18 cellular contexts compared by ENCODE assay signal in the genomic region with DNA sequence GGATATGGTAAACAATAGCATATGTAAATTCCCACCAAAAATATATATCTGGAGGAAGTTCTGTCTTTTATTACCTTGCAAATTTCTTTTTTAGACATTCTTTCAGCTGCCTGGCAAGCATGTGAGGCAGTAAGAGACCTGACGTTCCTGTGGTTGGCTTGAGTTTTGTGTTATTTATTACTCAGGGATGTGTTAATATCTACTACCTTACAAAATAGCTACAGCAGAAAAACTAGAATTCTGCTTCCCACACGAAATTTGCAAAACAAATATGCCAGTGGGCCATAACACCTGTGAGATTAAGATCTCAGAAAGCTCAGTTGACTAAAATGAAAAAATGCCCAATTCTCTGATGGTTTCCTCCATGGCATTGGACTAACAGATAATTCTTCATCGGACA.
DNase-seq lines count a peak whose midpoint lies in the region; ATAC-seq and TF ChIP-seq lines count a peak whose summit lies in the region.
"Had no signal": no experiment of that assay in that cellular context is flagged by ENCODE, and none has a peak within 500 bp of the region (broad histone marks: within the 10 kb centered on the region; RNA-seq: fewer than 3 reads in every experiment).

No MANE protein-coding gene starts in this region.

- DNase-seq in lower leg skin (ENCODE audit: low spot score in 2 of 2), result no peak
- no peak for DNase-seq in stimulated activated CD4-positive, alpha-beta T cell treated with anti-CD3 and anti-CD28 coated beads, Interleukin-4, amount 100 ng/mL, for 4 hours
- no peak for DNase-seq in effector memory CD8-positive, alpha-beta T cell
- no peak for DNase-seq in NCI-H446 (lab: John Stamatoyannopoulos, UW)
- DNase-seq: activated CD4-positive, alpha-beta T cell treated with anti-CD3 and anti-CD28 coated beads, Interleukin-2, amount 50 U/mL, for 4 hours; activated naive CD8-positive, alpha-beta T cell treated with anti-CD3 and anti-CD28 coated beads, Interleukin-2, amount 50 U/mL, for 24 hours; activated T-cell treated with anti-CD3 and anti-CD28 coated beads, Interleukin-2, amount 50 U/mL, for 4 hours; DMS79; effector CD4-positive, alpha-beta T cell; NCI-H1694; NCI-H524 treated with DMSO at 0.1 percent for 48 hours; PC-3; posterior cingulate gyrus; stimulated activated CD4-positive, alpha-beta T cell treated with anti-CD3 and anti-CD28 coated beads, Interleukin-12 subunit alpha, Interleukin-12 subunit beta, amount 100 ng/mL, for 4 hours had no signal

- no peaks in the 10 kb centered on the region for H3K9me3 Mint-ChIP-seq in effector memory CD8-positive, alpha-beta T cell
- H3K9me3 Mint-ChIP-seq: activated naive CD8-positive, alpha-beta T cell treated with anti-CD3 and anti-CD28 coated beads, Interleukin-2, amount 50 U/mL, for 24 hours; activated T-cell treated with anti-CD3 and anti-CD28 coated beads, Interleukin-2, amount 50 U/mL, for 4 hours had no signal

- H3K4me3 ChIP-seq in lower leg skin (ENCODE audit: low read depth, poor library complexity, severe bottlenecking), result no peak overlapping the region

- peaks cover 2% of the 10 kb centered on the region for H3K36me3 Mint-ChIP-seq in effector memory CD8-positive, alpha-beta T cell (ENCODE audit: insufficient read depth)

- 61 to 62% methylated on average over 3 of the region's 3 CpGs for WGBS in lower leg skin, 2 donors

- ATAC-seq in GM18502 (IDR thresholded peaks at IDR 0.05; ENCODE audit: poor library complexity, unreplicated experiment) (peak; percentile 52), GM19395 (IDR thresholded peaks at IDR 0.05; ENCODE audit: unreplicated experiment) (peak; percentile 55), HG02763 (IDR thresholded peaks at IDR 0.05; ENCODE audit: unreplicated experiment) (peak; percentile 68), HG03432 (IDR thresholded peaks at IDR 0.05; ENCODE audit: unreplicated experiment) (peak; percentile 73)
- ATAC-seq in effector memory CD8-positive, alpha-beta T cell (replicated peaks), result no peak
- ATAC-seq: activated naive CD8-positive, alpha-beta T cell treated with anti-CD3 and anti-CD28 coated beads, Interleukin-2, amount 50 U/mL, for 24 hours; activated T-cell treated with anti-CD3 and anti-CD28 coated beads, Interleukin-2, amount 50 U/mL, for 4 hours; PC-3 had no signal

- H3K27ac Mint-ChIP-seq in effector memory CD8-positive, alpha-beta T cell, result no peak overlapping the region
- H3K27ac Mint-ChIP-seq: activated naive CD8-positive, alpha-beta T cell treated with anti-CD3 and anti-CD28 coated beads, Interleukin-2, amount 50 U/mL, for 24 hours had no signal

- no peaks in the 10 kb centered on the region for H3K4me1 Mint-ChIP-seq in effector memory CD8-positive, alpha-beta T cell (ENCODE audit: low read depth in 2 of 2)

- no peak for TF ChIP-seq POLR2A in lower leg skin (IDR thresholded peaks at IDR 0.05)

- no peak overlapping the region for H3K4me3 Mint-ChIP-seq in effector memory CD8-positive, alpha-beta T cell
- H3K4me3 Mint-ChIP-seq: activated naive CD8-positive, alpha-beta T cell treated with anti-CD3 and anti-CD28 coated beads, Interleukin-2, amount 50 U/mL, for 24 hours; activated T-cell treated with anti-CD3 and anti-CD28 coated beads, Interleukin-2, amount 50 U/mL, for 4 hours had no signal

- H3K27me3 Mint-ChIP-seq in effector memory CD8-positive, alpha-beta T cell, result no peaks in the 10 kb centered on the region
- H3K27me3 Mint-ChIP-seq: activated naive CD8-positive, alpha-beta T cell treated with anti-CD3 and anti-CD28 coated beads, Interleukin-2, amount 50 U/mL, for 24 hours had no signal

- TF ChIP-seq CTCF in lower leg skin (IDR thresholded peaks at IDR 0.05), result no peak

- intact Hi-C loops in lower leg skin (cut with DNase I; ENCODE audit: low total_unique reads), result no loop called here
